29 cellular contexts compared by ENCODE assay signal in the genomic region with DNA sequence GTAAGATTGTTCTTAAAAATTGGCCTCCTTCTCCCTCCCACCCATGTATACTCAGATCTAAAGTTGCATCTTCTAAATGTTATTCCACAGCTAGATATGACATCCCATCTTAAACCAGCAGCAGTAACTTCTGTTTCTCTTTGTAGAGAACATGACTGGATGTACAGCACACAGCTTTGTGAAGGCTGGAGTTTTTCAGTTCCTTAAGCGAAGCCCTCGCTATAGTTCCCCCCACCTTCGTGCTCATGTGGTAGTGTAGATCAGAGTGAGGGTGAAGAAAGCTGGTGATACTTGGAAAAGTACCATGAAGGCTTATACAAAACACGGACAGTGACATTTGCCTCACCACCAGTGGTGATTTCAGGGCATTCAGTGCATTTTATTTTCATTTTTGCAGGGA.
"Had no signal": no experiment of that assay in that cellular context is flagged by ENCODE, and none has a peak within 500 bp of the region (broad histone marks: within the 10 kb centered on the region; RNA-seq: fewer than 3 reads in every experiment).

No MANE protein-coding gene starts in this region.

- ATAC-seq: left colon, left lung, natural killer cell, right lobe of liver, upper lobe of right lung had no signal

- H3K4me1 Mint-ChIP-seq: immature natural killer cell, mesothelial cell of epicardium, naive B cell, natural killer cell had no signal

- DNase-seq: hypothalamus; immature natural killer cell; kidney; left colon; left lung; mesendoderm; naive B cell; natural killer cell; nephron progenitor cell; ovary; right lobe of liver; stimulated activated CD4-positive, alpha-beta T cell treated with anti-CD3 and anti-CD28 coated beads, Interleukin-1b, Interleukin-23, amount 100 ng/mL, for 48 hours; stimulated activated CD4-positive, alpha-beta T cell treated with anti-CD3 and anti-CD28 coated beads, Interleukin-2, amount 100 ng/mL, for 48 hours; stimulated activated CD4-positive, alpha-beta T cell treated with anti-CD3 and anti-CD28 coated beads, Interleukin-4, amount 100 ng/mL, for 4 hours; stimulated activated CD8-positive, alpha-beta memory T cell treated with anti-CD3 and anti-CD28 coated beads, Interleukin-4, amount 100 ng/mL, for 48 hours; stimulated activated naive CD4-positive, alpha-beta T cell; tibial artery; trophoblast cell; upper lobe of right lung had no signal

- H3K4me2 ChIP-seq: smooth muscle cell had no signal

- H3K36me3 ChIP-seq: left lung, ovary, right atrium auricular region, right lobe of liver, suprapubic skin, thoracic aorta, tibial artery, upper lobe of right lung had no signal

- FAIRE-seq: islet of Langerhans, kidney, urothelium cell line had no signal

- H3K4me3 Mint-ChIP-seq: immature natural killer cell; mesothelial cell of epicardium; naive B cell; natural killer cell; nephron progenitor cell; stimulated activated naive CD8-positive, alpha-beta T cell treated with anti-CD3 and anti-CD28 coated beads, Interleukin-15, Interleukin-2, amounts not matched to agents 100 ng/mL and 50 ng/mL, for 24 hours had no signal

- H3K9me3 Mint-ChIP-seq: immature natural killer cell; stimulated activated naive CD8-positive, alpha-beta T cell treated with anti-CD3 and anti-CD28 coated beads, Interleukin-15, Interleukin-2, amounts not matched to agents 100 ng/mL and 50 ng/mL, for 24 hours had no signal

- H3K27ac Mint-ChIP-seq: immature natural killer cell; mesothelial cell of epicardium; naive B cell; natural killer cell; nephron progenitor cell; progenitor cell of endocrine pancreas; stimulated activated naive CD8-positive, alpha-beta T cell treated with anti-CD3 and anti-CD28 coated beads, Interleukin-15, Interleukin-2, amounts not matched to agents 100 ng/mL and 50 ng/mL, for 24 hours had no signal

- H3K9me3 ChIP-seq: left lung, ovary, right atrium auricular region, right lobe of liver, suprapubic skin, thoracic aorta, tibial artery, upper lobe of right lung had no signal

- H3K36me3 Mint-ChIP-seq: immature natural killer cell, mesothelial cell of epicardium, naive B cell, natural killer cell had no signal

- H3K27me3 ChIP-seq: left lung, ovary, right atrium auricular region, right lobe of liver, suprapubic skin, tibial artery, upper lobe of right lung had no signal

- H3K27ac ChIP-seq: left lung, ovary, right atrium auricular region, right lobe of liver, suprapubic skin, thoracic aorta, tibial artery, upper lobe of right lung had no signal

- H3K27me3 Mint-ChIP-seq: progenitor cell of endocrine pancreas; stimulated activated naive CD8-positive, alpha-beta T cell treated with anti-CD3 and anti-CD28 coated beads, Interleukin-15, Interleukin-2, amounts not matched to agents 100 ng/mL and 50 ng/mL, for 24 hours had no signal

- H3K4me3 ChIP-seq: left lung, lung, ovary, right atrium auricular region, right lobe of liver, smooth muscle cell, suprapubic skin, thoracic aorta, tibial artery, upper lobe of right lung had no signal

- H3K4me1 ChIP-seq: left lung, right atrium auricular region, right lobe of liver, suprapubic skin, tibial artery, upper lobe of right lung had no signal
